ENCODE assay signal across 16 cellular contexts in genomic region chr4:51884055-51884454, GRCh38.
"Had no signal": no experiment of that assay in that cellular context is flagged by ENCODE, and none has a peak within 500 bp of the region (broad histone marks: within the 10 kb centered on the region; RNA-seq: fewer than 3 reads in every experiment).

No MANE protein-coding gene starts in this region.

- DNase-seq: activated CD4-positive, alpha-beta T cell treated with anti-CD3 and anti-CD28 coated beads, Interleukin-2, amount 50 U/mL, for 4 hours; activated CD4-positive, CD25-positive, alpha-beta regulatory T cell; activated effector memory CD4-positive, alpha-beta T cell treated with Interleukin-2 at 50 U/mL for 16 hours; activated T-cell treated with anti-CD3 and anti-CD28 coated beads, Interleukin-2, amount 50 U/mL, for 1 hour; amygdala; dorsolateral prefrontal cortex; esophagus squamous epithelium; foreskin keratinocyte; midbrain; SK-N-SH; small intestine; substantia nigra; trophoblast cell had no signal

- H3K4me1 ChIP-seq: breast epithelium, esophagus squamous epithelium, foreskin keratinocyte had no signal

- H3K27me3 ChIP-seq: breast epithelium, dorsolateral prefrontal cortex, esophagus squamous epithelium, foreskin keratinocyte, neutrophil had no signal

- H3K27ac ChIP-seq: breast epithelium, dorsolateral prefrontal cortex, esophagus squamous epithelium, foreskin keratinocyte, neutrophil had no signal

- H3K4me3 ChIP-seq: breast epithelium, dorsolateral prefrontal cortex, esophagus squamous epithelium had no signal

- H3K9me3 ChIP-seq: breast epithelium, esophagus squamous epithelium, neutrophil, SK-N-SH had no signal

- ATAC-seq: foreskin keratinocyte; stimulated activated effector memory CD8-positive, alpha-beta T cell treated with anti-CD3 and anti-CD28 coated beads, Interleukin-12 subunit alpha, Interleukin-12 subunit beta, amount 100 ng/mL, for 72 hours had no signal

- H3K36me3 ChIP-seq: breast epithelium had no signal
